In the genomic region with DNA sequence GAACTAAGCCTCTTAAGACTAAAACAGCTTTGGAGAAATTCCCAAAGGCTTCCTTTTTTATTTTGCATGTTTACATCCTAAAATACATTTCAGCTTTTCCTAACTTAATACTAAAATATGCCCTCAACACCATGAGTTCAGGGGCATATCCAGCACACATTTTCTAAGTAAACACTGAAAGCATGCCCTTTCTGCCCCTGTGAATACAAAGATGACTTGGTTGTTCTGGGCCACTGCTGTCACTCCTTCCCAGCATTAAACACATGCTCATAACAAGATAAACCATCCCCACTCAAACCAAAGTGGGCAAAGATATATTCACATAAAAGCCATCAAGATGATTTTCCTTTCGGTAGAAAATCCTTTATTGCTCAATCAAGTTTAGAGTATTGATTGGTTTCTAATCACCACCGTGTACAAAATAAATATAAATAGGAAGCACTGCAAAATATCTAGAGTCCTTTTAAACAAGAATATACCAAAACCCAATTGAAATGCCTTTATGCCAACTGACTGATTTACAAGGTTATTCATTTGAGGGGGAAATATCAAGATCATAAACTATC, we compare ENCODE assay signal across 11 cellular contexts. TPM values are rescaled to one million over a fixed set of nuclear protein-coding genes. Genes with fewer than 3 reads are reported as not detected.
DNase-seq lines count a peak whose midpoint lies in the region; ATAC-seq and TF ChIP-seq lines count a peak whose summit lies in the region.
"Had no signal": no experiment of that assay in that cellular context is flagged by ENCODE, and none has a peak within 500 bp of the region (broad histone marks: within the 10 kb centered on the region; RNA-seq: fewer than 3 reads in every experiment).

No MANE protein-coding gene starts in this region.

- no peak overlapping the region for H2AFZ ChIP-seq in SU-DHL-6 (ENCODE audit: low read depth, low read length, severe bottlenecking)

- H3K9me2 ChIP-seq in SU-DHL-6 (replicated peaks; ENCODE audit: insufficient read depth, low read length), result no peaks in the 10 kb centered on the region

- no peak overlapping the region for H3K9ac ChIP-seq in SU-DHL-6 (ENCODE audit: low read length)

- no peak for ATAC-seq in natural killer cell treated with Interleukin-12 subunit alpha and Interleukin-12 subunit beta and Interleukin-15 and Interleukin-18, amount 100 ng/mL, for 72 hours
- ATAC-seq in natural killer cell, result no peak
- ATAC-seq in HG03175 (IDR thresholded peaks at IDR 0.05; ENCODE audit: unreplicated experiment), result no peak

- DNase-seq in natural killer cell treated with Interleukin-12 subunit alpha and Interleukin-12 subunit beta and Interleukin-15 and Interleukin-18, amount 100 ng/mL, for 72 hours (ENCODE audit: low spot score), result no peak
- DNase-seq in natural killer cell, result no peak
- DNase-seq in iPS DF 6.9 (ENCODE audit: low read depth, low spot score), result no peak
- DNase-seq in mucosa of gallbladder (ENCODE audit: low spot score), result no peak
- DNase-seq in stimulated activated CD4-positive, alpha-beta T cell treated with anti-CD3 and anti-CD28 coated beads, Interleukin-2, amount 100 ng/mL, for 24 hours, result no peak
- no peak for DNase-seq in middle frontal gyrus (ENCODE audit: extremely low spot score, low spot score)
- DNase-seq: activated naive CD4-positive, alpha-beta T cell; NCI-H2081; retina had no signal

- H3K4me3 ChIP-seq in SU-DHL-6 (ENCODE audit: insufficient read depth, low read length, poor library complexity, severe bottlenecking) (no peak overlapping the region), iPS DF 6.9 (ENCODE audit: low read length) (peak overlapping the region; percentile 5; the same call in 1 of the 2 replicates)

- no peaks in the 10 kb centered on the region for H3K27me3 ChIP-seq in SU-DHL-6 (ENCODE audit: low read length)
- H3K27me3 ChIP-seq in iPS DF 6.9 (ENCODE audit: control insufficient read depth, insufficient read depth, low read length), result no peaks in the 10 kb centered on the region

- 0 out of 2 replicates have a peak, but pooled peaks cover 6% of the 10 kb centered on the region for H4K20me1 ChIP-seq in SU-DHL-6 (ENCODE audit: low read depth, low read length)

- H3K27ac Mint-ChIP-seq in natural killer cell treated with Interleukin-12 subunit alpha and Interleukin-12 subunit beta and Interleukin-15 and Interleukin-18, amount 100 ng/mL, for 72 hours, result peak overlapping the region in 1 of 2 donors; percentile 80
- H3K27ac Mint-ChIP-seq in natural killer cell, result peak overlapping the region in 1 of 2 donors; percentile 36

- H3K4me2 ChIP-seq in SU-DHL-6 (ENCODE audit: low read depth, low read length, poor library complexity, severe bottlenecking), result peak overlapping the region; percentile 100

- WGBS in iPS DF 6.9 (ENCODE audit: insufficient coverage, insufficient read length), result no CpG with 5 or more reads among the region's 2 CpGs

- peaks cover 21 to 44% of the 10 kb centered on the region in 2 donors for H3K4me1 Mint-ChIP-seq in natural killer cell treated with Interleukin-12 subunit alpha and Interleukin-12 subunit beta and Interleukin-15 and Interleukin-18, amount 100 ng/mL, for 72 hours (ENCODE audit: low read depth in 2 of 2)
- H3K4me1 Mint-ChIP-seq in natural killer cell, result peaks cover 25 to 27% of the 10 kb centered on the region in 2 donors

- peaks cover 30% of the 10 kb centered on the region for H3F3A ChIP-seq in SU-DHL-6 (ENCODE audit: insufficient read depth)

- peaks cover 63% of the 10 kb centered on the region for H3K79me2 ChIP-seq in SU-DHL-6 (ENCODE audit: insufficient read depth, low read length)

- intact Hi-C loops in natural killer cell (cut with micrococcal nuclease), result no loop called here

- peaks cover 17% of the 10 kb centered on the region for H3K36me3 ChIP-seq in SU-DHL-6 (ENCODE audit: low read length)
- peaks cover 4% of the 10 kb centered on the region; the same call in 1 of the 2 replicates for H3K36me3 ChIP-seq in iPS DF 6.9 (ENCODE audit: control insufficient read depth, insufficient read depth, low read length)

- TF ChIP-seq CTCF in natural killer cell (IDR thresholded peaks at IDR 0.05) (no peak), SU-DHL-6 (IDR thresholded peaks at IDR 0.05; ENCODE audit: insufficient read depth, low read length, poor library complexity, severe bottlenecking) (no peak)

- peak overlapping the region; percentile 96 for H3K4me3 Mint-ChIP-seq in natural killer cell treated with Interleukin-12 subunit alpha and Interleukin-12 subunit beta and Interleukin-15 and Interleukin-18, amount 100 ng/mL, for 72 hours
- no peak overlapping the region for H3K4me3 Mint-ChIP-seq in natural killer cell

- no peaks in the 10 kb centered on the region for H3K9me3 Mint-ChIP-seq in natural killer cell treated with Interleukin-12 subunit alpha and Interleukin-12 subunit beta and Interleukin-15 and Interleukin-18, amount 100 ng/mL, for 72 hours
- no peaks in the 10 kb centered on the region for H3K9me3 Mint-ChIP-seq in natural killer cell

- no peaks in the 10 kb centered on the region for H3K27me3 Mint-ChIP-seq in natural killer cell treated with Interleukin-12 subunit alpha and Interleukin-12 subunit beta and Interleukin-15 and Interleukin-18, amount 100 ng/mL, for 72 hours
- H3K27me3 Mint-ChIP-seq in natural killer cell (ENCODE audit: low read depth in 2 of 2), result no peaks in the 10 kb centered on the region

- H3K27ac ChIP-seq in SU-DHL-6 (ENCODE audit: low read depth, low read length) (0 out of 2 replicates have a peak overlapping the region, but pooled peaks have one; percentile 19), iPS DF 6.9 (ENCODE audit: low read length) (no peak overlapping the region)

- H3K36me3 Mint-ChIP-seq in natural killer cell treated with Interleukin-12 subunit alpha and Interleukin-12 subunit beta and Interleukin-15 and Interleukin-18, amount 100 ng/mL, for 72 hours, result peaks cover 5% of the 10 kb centered on the region
- H3K36me3 Mint-ChIP-seq in natural killer cell, result no peaks in the 10 kb centered on the region

- H3K4me1 ChIP-seq in iPS DF 6.9 (ENCODE audit: control insufficient read depth, insufficient read depth, low read length), result no peaks in the 10 kb centered on the region

- H3K9me3 ChIP-seq in SU-DHL-6 (ENCODE audit: insufficient read depth, low read length) (no peaks in the 10 kb centered on the region), iPS DF 6.9 (ENCODE audit: control insufficient read depth, insufficient read depth, low read length) (no peaks in the 10 kb centered on the region)

RNA-seq across cellular contexts. Expression of gene CCNB1IP1, which starts 1.9 kb away (rescaled TPM):
- 10 to 100 TPM; 25.4 to 66.3 TPM for total RNA-seq in natural killer cell treated with Interleukin-12 subunit alpha and Interleukin-12 subunit beta and Interleukin-15 and Interleukin-18, amount 100 ng/mL, for 72 hours
- 10 to 100 TPM; 20.8 to 21.5 (median 21.2) TPM for total RNA-seq in natural killer cell
- total RNA-seq in mucosa of gallbladder, result 40.1 TPM

RNA-seq across cellular contexts. Expression of gene PARP2, which starts 12.3 kb away (rescaled TPM):
- total RNA-seq in natural killer cell treated with Interleukin-12 subunit alpha and Interleukin-12 subunit beta and Interleukin-15 and Interleukin-18, amount 100 ng/mL, for 72 hours, result 10 to 100 TPM; 23.7 to 37.2 TPM
- total RNA-seq in natural killer cell, result 10 to 100 TPM; 18.2 to 28.3 (median 22.2) TPM
- 15.5 TPM for total RNA-seq in mucosa of gallbladder

RNA-seq across cellular contexts. Expression of gene TTC5, which starts 25.4 kb away (rescaled TPM):
- total RNA-seq in natural killer cell treated with Interleukin-12 subunit alpha and Interleukin-12 subunit beta and Interleukin-15 and Interleukin-18, amount 100 ng/mL, for 72 hours, result 10 to 100 TPM; 27.4 to 27.7 TPM
- total RNA-seq in natural killer cell (10 to 100 TPM; 18.1 to 23.5 (median 21.6) TPM), mucosa of gallbladder (19.1 TPM)
